In the genomic region with DNA sequence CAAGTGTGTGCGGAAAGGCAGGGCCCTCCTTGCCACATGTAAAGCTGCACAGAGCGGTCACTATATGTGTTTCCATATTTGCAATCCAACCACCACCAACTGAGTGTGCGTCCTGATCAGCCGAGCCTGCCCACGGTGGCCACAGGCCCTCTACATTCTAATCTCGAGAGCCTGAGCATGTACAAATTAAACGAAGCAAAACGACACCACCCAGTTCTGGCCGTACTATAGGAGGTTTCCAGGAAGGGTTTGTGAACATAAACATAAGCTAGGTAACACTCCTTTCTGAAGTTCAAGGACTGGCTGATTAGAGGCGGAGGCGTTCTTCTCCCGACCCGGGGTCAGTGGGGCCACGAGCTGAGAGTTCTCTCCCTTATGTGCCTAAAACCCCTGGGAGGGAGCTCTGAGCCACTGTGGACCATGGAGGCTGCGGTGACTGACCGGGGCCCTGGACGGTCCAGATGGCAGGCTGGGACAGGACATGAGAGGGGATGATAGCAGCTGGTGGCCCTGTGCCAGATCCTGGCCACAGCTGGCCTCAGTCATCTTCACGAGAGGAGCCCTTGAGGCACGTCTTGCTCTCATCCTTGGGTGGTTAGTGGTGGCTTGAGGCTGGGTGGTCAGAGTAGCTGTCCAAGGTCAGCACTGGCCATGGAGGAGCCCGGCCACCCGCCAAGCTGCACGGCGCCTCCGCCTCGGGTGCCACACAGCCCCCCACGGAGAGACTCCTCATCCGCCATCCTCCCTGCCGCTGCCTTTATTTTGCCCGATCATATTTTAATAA, we compare ENCODE assay signal across 25 cellular contexts. TPM values are rescaled to one million over a fixed set of nuclear protein-coding genes. Genes with fewer than 3 reads are reported as not detected.
DNase-seq lines count a peak whose midpoint lies in the region; ATAC-seq and TF ChIP-seq lines count a peak whose summit lies in the region.
"Had no signal": no experiment of that assay in that cellular context is flagged by ENCODE, and none has a peak within 500 bp of the region (broad histone marks: within the 10 kb centered on the region; RNA-seq: fewer than 3 reads in every experiment).

No MANE protein-coding gene starts in this region.

- H3K9me3 ChIP-seq in right cardiac atrium (ENCODE audit: control insufficient read depth, low read length) (no peaks in the 10 kb centered on the region), osteoblast (ENCODE audit: low read depth, low read length) (no peaks in the 10 kb centered on the region), upper lobe of left lung (no peaks in the 10 kb centered on the region)
- H3K9me3 ChIP-seq: ascending aorta, esophagus squamous epithelium, HAP-1, thoracic aorta had no signal

- TF ChIP-seq EP300 in upper lobe of left lung (IDR thresholded peaks at IDR 0.05): peak in 1 of 4 donors; percentile 11

- DNase-seq in right cardiac atrium: peak in 2 of 3 donors; percentile 57 to 63
- no peak for DNase-seq in left cardiac atrium
- peak; percentile 14 to 36 for DNase-seq in erythroblast (lab: John Stamatoyannopoulos, UW)
- DNase-seq in osteoblast (ENCODE audit: insufficient read length, low spot score, missing footprints): peak; percentile 66
- peak; percentile 33 to 79 for DNase-seq in upper lobe of left lung
- no peak for DNase-seq in NOMO-1 treated with DMSO at 0.1 percent for 48 hours (lab: John Stamatoyannopoulos, UW; ENCODE audit: unreplicated experiment)
- no peak for DNase-seq in coronary artery (ENCODE audit: low spot score)
- DNase-seq: ACHN; activated CD4-positive, alpha-beta T cell treated with anti-CD3 and anti-CD28 coated beads, Interleukin-2, amount 50 U/mL, for 4 hours; activated naive CD4-positive, alpha-beta T cell treated with anti-CD3 and anti-CD28 coated beads for 36 hours; C1 segment of cervical spinal cord; effector CD4-positive, alpha-beta T cell; esophagus squamous epithelium; KBM-7; NCI-H187; NCI-H345; RPMI8226; stimulated activated CD4-positive, alpha-beta T cell treated with anti-CD3 and anti-CD28 coated beads, Interleukin-4, amount 100 ng/mL, for 4 hours; T-cell had no signal

- no peak overlapping the region for H3K4me2 ChIP-seq in osteoblast (ENCODE audit: insufficient read depth, low read length)
- H3K4me2 ChIP-seq: smooth muscle cell had no signal

- WGBS in right cardiac atrium: 71% methylated on average over 29 of the region's 29 CpGs
- WGBS in upper lobe of left lung, 2 donors: 63 to 70% methylated on average over 26 to 29 of the region's 29 CpGs

- H3K4me1 ChIP-seq in right cardiac atrium (ENCODE audit: control insufficient read depth, insufficient read depth, low read length): peaks cover 3% of the 10 kb centered on the region
- H3K4me1 ChIP-seq in osteoblast (ENCODE audit: insufficient read depth, low read length): no peaks in the 10 kb centered on the region
- H3K4me1 ChIP-seq in upper lobe of left lung: peaks cover 3 to 23% (median 14%) of the 10 kb centered on the region in 4 donors
- H3K4me1 ChIP-seq: ascending aorta, HAP-1, parathyroid adenoma had no signal

- H4K20me1 ChIP-seq in osteoblast (ENCODE audit: insufficient read depth, low read length): peaks cover 3% of the 10 kb centered on the region

- H3K79me2 ChIP-seq in osteoblast (ENCODE audit: insufficient read depth, low read length): no peaks in the 10 kb centered on the region
- H3K79me2 ChIP-seq: parathyroid adenoma had no signal

- H3K4me3 ChIP-seq in right cardiac atrium (ENCODE audit: low read length) (no peak overlapping the region), osteoblast (ENCODE audit: insufficient read depth, low read length) (no peak overlapping the region), upper lobe of left lung (no peak overlapping the region), coronary artery (no peak overlapping the region)
- H3K4me3 ChIP-seq: ascending aorta, esophagus squamous epithelium, HAP-1, smooth muscle cell, thoracic aorta had no signal

- H3K27ac ChIP-seq in right cardiac atrium (ENCODE audit: low read length): no peak overlapping the region
- no peak overlapping the region for H3K27ac ChIP-seq in osteoblast (ENCODE audit: low read depth, low read length)
- peak overlapping the region in 2 of 4 donors; percentile 52 to 64 for H3K27ac ChIP-seq in upper lobe of left lung
- no peak overlapping the region for H3K27ac ChIP-seq in coronary artery
- H3K27ac ChIP-seq: ascending aorta, parathyroid adenoma, thoracic aorta had no signal

- no peak for TF ChIP-seq CTCF in osteoblast (IDR thresholded peaks at IDR 0.05; ENCODE audit: extremely low read depth, low read depth, low read length)
- TF ChIP-seq CTCF in upper lobe of left lung (IDR thresholded peaks at IDR 0.05): no peak
- no peak for TF ChIP-seq CTCF in coronary artery (IDR thresholded peaks at IDR 0.05)

- H3K36me3 ChIP-seq in osteoblast (ENCODE audit: insufficient read depth, low read length) (peaks cover 16% of the 10 kb centered on the region), upper lobe of left lung (peaks cover 9 to 62% (median 47%) of the 10 kb centered on the region in 4 donors)

- no peak overlapping the region for H2AFZ ChIP-seq in osteoblast (ENCODE audit: low read length)
- H2AFZ ChIP-seq: parathyroid adenoma had no signal

- no peak for TF ChIP-seq POLR2A in erythroblast (IDR thresholded peaks at IDR 0.05; ENCODE audit: low read length)
- TF ChIP-seq POLR2A in upper lobe of left lung (IDR thresholded peaks at IDR 0.05): no peak

- no peaks in the 10 kb centered on the region for H3K27me3 ChIP-seq in right cardiac atrium (ENCODE audit: control insufficient read depth, insufficient read depth)
- no peaks in the 10 kb centered on the region for H3K27me3 ChIP-seq in osteoblast (ENCODE audit: insufficient read depth, low read length)
- H3K27me3 ChIP-seq in upper lobe of left lung: no peaks in the 10 kb centered on the region
- H3K27me3 ChIP-seq: ascending aorta, esophagus squamous epithelium had no signal

- intact Hi-C loops in right cardiac atrium (cut with DNase I) (no loop called here), left cardiac atrium (cut with DNase I) (no loop called here)

- no peak for ATAC-seq in right cardiac atrium
- no peak for ATAC-seq in left cardiac atrium
- ATAC-seq in upper lobe of left lung (ENCODE audit: low FRiP score in 2 of 2): peak in 1 of 2 donors; percentile 63
- ATAC-seq in HG03571 (IDR thresholded peaks at IDR 0.05; ENCODE audit: unreplicated experiment): no peak
- ATAC-seq: T-cell had no signal

RNA-seq across cellular contexts. Expression of a gene that starts 39.1 kb away (rescaled TPM):
- total RNA-seq in right cardiac atrium (10 to 100 TPM; 18.0 to 23.3 (median 19.1) TPM), left cardiac atrium (10 to 100 TPM; 17.0 to 24.9 TPM), osteoblast (33.0 and 36.2 TPM in 2 replicates), upper lobe of left lung (10 to 100 TPM; 36.3 to 46.8 (median 43.4) TPM)
- polyA plus RNA-seq in right cardiac atrium: 7.6 TPM

Comparison
In these comparisons a context has a peak if more than half of its experiments do, and no peak if none do; other contexts are left out.
1. DNase-seq: peak in right cardiac atrium (2 of 3), erythroblast (2 of 2), osteoblast (single experiment) and upper lobe of left lung (2 of 2); none in left cardiac atrium (single experiment), NOMO-1 treated with DMSO at 0.1 percent for 48 hours (single experiment) and coronary artery (single experiment).